Comparison of ENCODE assay signal across 27 cellular contexts in the genomic region with DNA sequence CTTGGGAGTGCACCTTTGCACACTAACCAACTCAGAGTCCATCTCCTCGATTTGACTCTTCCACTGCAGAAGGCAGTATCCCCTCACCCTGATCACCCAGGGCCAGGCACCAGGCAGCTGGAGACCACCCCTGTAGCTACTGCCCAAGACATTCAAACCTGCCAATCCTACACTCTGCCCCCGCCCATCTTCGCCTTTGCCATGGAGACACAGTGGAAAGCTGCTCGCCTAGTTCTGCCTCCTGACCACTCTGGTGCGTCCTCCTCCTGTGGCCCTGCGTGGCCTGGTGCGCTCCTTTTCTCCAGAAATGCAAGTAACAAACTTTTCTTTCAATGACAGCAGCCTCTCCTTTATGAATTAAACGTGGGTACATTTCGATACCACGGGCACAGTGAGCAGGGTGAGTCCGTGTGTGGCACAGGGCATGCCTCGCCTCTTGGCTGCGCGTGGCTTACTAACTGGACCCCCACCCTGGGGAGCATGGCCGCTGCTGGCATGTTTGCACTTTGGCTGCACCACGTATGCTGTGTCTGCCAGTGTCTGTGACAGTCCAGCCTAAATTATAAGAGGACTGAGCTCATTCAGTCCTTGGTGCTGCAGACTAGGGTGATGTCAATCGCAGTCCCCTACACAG. TPM values are rescaled to one million over a fixed set of nuclear protein-coding genes. Genes with fewer than 3 reads are reported as not detected.
"Had no signal": no experiment of that assay in that cellular context is flagged by ENCODE, and none has a peak within 500 bp of the region (broad histone marks: within the 10 kb centered on the region; RNA-seq: fewer than 3 reads in every experiment).

No MANE protein-coding gene starts in this region.

- H3K27me3 ChIP-seq: neutrophil, tibial nerve had no signal

- H3K27ac ChIP-seq: left ventricle myocardium inferior, neutrophil, parathyroid adenoma, tibial nerve, VCaP had no signal

- H3K27ac Mint-ChIP-seq: activated naive CD4-positive, alpha-beta T cell treated with anti-CD3 and anti-CD28 coated beads for 36 hours; activated naive CD8-positive, alpha-beta T cell treated with anti-CD3 and anti-CD28 coated beads, Interleukin-2, amount 10 ng/mL, durations not matched to agents 7 days and 5 days; stimulated activated naive CD8-positive, alpha-beta T cell treated with anti-CD3 and anti-CD28 coated beads, Interleukin-15, Interleukin-2, amounts not matched to agents 100 ng/mL and 50 ng/mL, for 24 hours; T-cell; T-helper 2 cell treated with Interferon-gamma antibody and Interleukin-4, amounts not matched to agents 5 μg/mL and 100 μg/mL, for 36 hours had no signal

- DNase-seq: activated CD4-positive, alpha-beta T cell treated with anti-CD3 and anti-CD28 coated beads, Interleukin-2, amount 50 U/mL, for 1 hour; activated CD8-positive, alpha-beta memory T cell treated with anti-CD3 and anti-CD28 coated beads, Interleukin-2, amount 50 U/mL, for 48 hours; activated naive CD4-positive, alpha-beta T cell treated with anti-CD3 and anti-CD28 coated beads for 36 hours; activated naive CD8-positive, alpha-beta T cell treated with anti-CD3 and anti-CD28 coated beads, Interleukin-2, amount 10 ng/mL, durations not matched to agents 7 days and 5 days; activated T-cell treated with anti-CD3 and anti-CD28 coated beads, Interleukin-2, amount 50 U/mL, for 4 hours; amygdala; cortex of kidney; erythroblast; foreskin fibroblast; kidney glomerular epithelial cell; left ventricle myocardium inferior; mammary epithelial cell; midbrain; natural killer cell; right cardiac atrium; stimulated activated CD4-positive, alpha-beta T cell treated with anti-CD3 and anti-CD28 coated beads, Interleukin-4, amount 100 ng/mL, for 24 hours; T-cell had no signal

- H3K4me1 ChIP-seq: parathyroid adenoma had no signal

- H3K36me3 Mint-ChIP-seq: activated naive CD8-positive, alpha-beta T cell treated with anti-CD3 and anti-CD28 coated beads, Interleukin-2, amount 10 ng/mL, durations not matched to agents 7 days and 5 days; immature natural killer cell; natural killer cell; T-cell had no signal

- H3K4me3 Mint-ChIP-seq: activated naive CD4-positive, alpha-beta T cell treated with anti-CD3 and anti-CD28 coated beads for 36 hours; activated naive CD8-positive, alpha-beta T cell treated with anti-CD3 and anti-CD28 coated beads, Interleukin-2, amount 10 ng/mL, durations not matched to agents 7 days and 5 days; activated T-cell treated with anti-CD3 and anti-CD28 coated beads, Interleukin-2, amount 50 U/mL, for 4 hours; natural killer cell; stimulated activated naive CD8-positive, alpha-beta T cell treated with anti-CD3 and anti-CD28 coated beads, Interleukin-15, Interleukin-2, amounts not matched to agents 100 ng/mL and 50 ng/mL, for 24 hours; T-cell; T-helper 2 cell treated with Interferon-gamma antibody and Interleukin-4, amounts not matched to agents 5 μg/mL and 100 μg/mL, for 36 hours had no signal

- H3K9me3 Mint-ChIP-seq: activated naive CD4-positive, alpha-beta T cell treated with anti-CD3 and anti-CD28 coated beads for 36 hours; activated naive CD8-positive, alpha-beta T cell treated with anti-CD3 and anti-CD28 coated beads, Interleukin-2, amount 10 ng/mL, durations not matched to agents 7 days and 5 days; immature natural killer cell; natural killer cell; stimulated activated naive CD8-positive, alpha-beta T cell treated with anti-CD3 and anti-CD28 coated beads, Interleukin-15, Interleukin-2, amounts not matched to agents 100 ng/mL and 50 ng/mL, for 24 hours; T-helper 2 cell treated with Interferon-gamma antibody and Interleukin-4, amounts not matched to agents 5 μg/mL and 100 μg/mL, for 36 hours had no signal

- FAIRE-seq: endometrium had no signal

- H3K4me3 ChIP-seq: left ventricle myocardium inferior, tibial nerve had no signal

- H3K36me3 ChIP-seq: neutrophil, tibial nerve had no signal

- ATAC-seq: activated CD4-positive, CD25-positive, alpha-beta regulatory T cell treated with anti-CD3 and anti-CD28 coated beads, Interleukin-2, amount 50 U/mL, for 24 hours; right cardiac atrium had no signal

- H3K9me3 ChIP-seq: left ventricle myocardium inferior, neutrophil, tibial nerve had no signal

RNA-seq across cellular contexts. Expression of a gene that starts 47.6 kb away (rescaled TPM):
- total RNA-seq: activated naive CD4-positive, alpha-beta T cell treated with anti-CD3 and anti-CD28 coated beads for 36 hours; natural killer cell; pulmonary artery endothelial cell had no signal
- polyA plus RNA-seq: immature natural killer cell, mammary epithelial cell had no signal
